In genomic region chr3:172040976-172041963, GRCh38 we compare ENCODE assay signal across 1 cellular context.
TF ChIP-seq lines count a peak whose summit lies in the region.

No MANE protein-coding gene starts in this region.

TF ChIP-seq in IMR-90, 13 proteins besides CTCF, POLR2A, EP300 and RAD21 (continued from another document):
- TF ChIP-seq MAFK (IDR thresholded peaks at IDR 0.05; ENCODE audit: low read depth, low read length) = no peak
- TF ChIP-seq BHLHE40 (IDR thresholded peaks at IDR 0.05; ENCODE audit: low read depth, low read length) = no peak
